7 cellular contexts compared by ENCODE assay signal in the genomic region with DNA sequence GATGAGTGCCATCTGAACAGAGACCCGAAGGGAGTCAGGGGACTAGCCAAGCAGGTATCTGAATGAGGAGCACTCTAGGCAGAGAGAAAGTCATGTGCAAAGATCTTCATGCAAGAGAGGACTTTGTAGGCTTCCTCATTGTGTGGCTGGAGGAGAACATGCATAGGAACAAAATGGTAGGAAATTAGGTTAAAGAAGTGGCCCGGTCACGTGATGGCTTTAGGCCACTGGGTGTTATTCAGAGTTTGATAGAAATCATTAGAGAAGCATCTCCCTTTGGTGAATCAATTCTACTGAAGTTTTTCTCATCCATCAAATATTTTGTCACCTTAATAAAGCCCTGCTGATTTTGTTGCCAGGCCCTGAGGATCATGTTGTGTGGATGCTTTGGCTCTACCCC.
"Had no signal": no experiment of that assay in that cellular context is flagged by ENCODE, and none has a peak within 500 bp of the region (broad histone marks: within the 10 kb centered on the region; RNA-seq: fewer than 3 reads in every experiment).

No MANE protein-coding gene starts in this region.

- H3K27ac Mint-ChIP-seq: H9 had no signal

- H3K9ac ChIP-seq: GM23248 had no signal

- H3K9me3 Mint-ChIP-seq: H9 had no signal

- DNase-seq: GM23248, GOT3, H9, HCEC 1CT, KBM-7 had no signal

- H2AFZ ChIP-seq: GM23248 had no signal

- H3K4me3 Mint-ChIP-seq: H9 had no signal

- FAIRE-seq: H54, HTR-8/SVneo had no signal

- H3K27ac ChIP-seq: GM23248 had no signal

- H3K4me1 Mint-ChIP-seq: H9 had no signal

- H3K4me3 ChIP-seq: GM23248 had no signal
